In genomic region chr22:21635771-21636510, GRCh38 we compare ENCODE assay signal across 23 cellular contexts. TPM values are rescaled to one million over a fixed set of nuclear protein-coding genes. Genes with fewer than 3 reads are reported as not detected.
DNase-seq lines count a peak whose midpoint lies in the region; ATAC-seq, FAIRE-seq and TF ChIP-seq lines count a peak whose summit lies in the region.
"Had no signal": no experiment of that assay in that cellular context is flagged by ENCODE, and none has a peak within 500 bp of the region (broad histone marks: within the 10 kb centered on the region; RNA-seq: fewer than 3 reads in every experiment).

No MANE protein-coding gene starts in this region.

- H3K27ac ChIP-seq in K562 (ENCODE audit: extremely low read depth, low read depth, low read length): no peak overlapping the region
- no peak overlapping the region for H3K27ac ChIP-seq in H1 (ENCODE audit: low read depth, low read length)
- no peak overlapping the region for H3K27ac ChIP-seq in mesenchymal stem cell (ENCODE audit: low read length, poor library complexity, severe bottlenecking)
- H3K27ac ChIP-seq in osteoblast (ENCODE audit: low read depth, low read length): no peak overlapping the region
- H3K27ac ChIP-seq in upper lobe of right lung: no peak overlapping the region
- H3K27ac ChIP-seq: BLaER1, C4-2B had no signal

- no peak overlapping the region for H3K4me3 ChIP-seq in K562
- H3K4me3 ChIP-seq in H1 (ENCODE audit: extremely low read depth in 1 of 4, insufficient read depth in 2 of 4, low read depth in 3 of 4, low read length in 4 of 4): no peak overlapping the region
- H3K4me3 ChIP-seq in mesenchymal stem cell (ENCODE audit: insufficient read depth in 1 of 2, low read depth in 1 of 2, low read length in 2 of 2): no peak overlapping the region
- no peak overlapping the region for H3K4me3 ChIP-seq in osteoblast (ENCODE audit: insufficient read depth, low read length)
- no peak overlapping the region for H3K4me3 ChIP-seq in upper lobe of right lung
- H3K4me3 ChIP-seq: BLaER1, GM12878, GM23338, HAP-1 had no signal

- no peak overlapping the region for H2BK15ac ChIP-seq in H1 (ENCODE audit: low read length)
- no peak overlapping the region for H2BK15ac ChIP-seq in mesenchymal stem cell (ENCODE audit: low read depth, poor library complexity, severe bottlenecking)

- CTCF ChIA-PET in K562 (lab: Yijun Ruan, JAX; ENCODE audit: low intra/inter-chr PET ratio): no interaction called here
- CTCF ChIA-PET in H1 (lab: Charles Lee; ENCODE audit: partially characterized antibody): interaction anchor here (1.1 to 24.1 kb wide), 3 partner anchors 7 to 70 kb away, joined by 3 to 499 read pairs (median 499); partner anchors contain the start of genes CCDC116, SDF2L1 and YDJC

- H4K20me1 ChIP-seq in K562 (replicated peaks; ENCODE audit: control insufficient read depth, insufficient read depth, low read length) (no peaks in the 10 kb centered on the region), H1 (replicated peaks in 1 of 2; ENCODE audit: control insufficient read depth in 1 of 2, insufficient read depth in 2 of 2, low read length in 2 of 2) (peaks cover 0 to 5% of the 10 kb centered on the region in 2 experiments), osteoblast (ENCODE audit: insufficient read depth, low read length) (no peaks in the 10 kb centered on the region)
- H4K20me1 ChIP-seq: BLaER1 had no signal

- H2BK12ac ChIP-seq in H1 (ENCODE audit: low read depth, low read length): 0 out of 2 replicates have a peak overlapping the region, but pooled peaks have one; percentile 17
- H2BK12ac ChIP-seq in mesenchymal stem cell (ENCODE audit: low read length in 2 of 2): no peak overlapping the region

- H3K9me3 ChIP-seq in K562 (replicated peaks; ENCODE audit: control insufficient read depth, insufficient read depth, low read depth, low read length) (no peaks in the 10 kb centered on the region), H1 (ENCODE audit: insufficient read depth in 2 of 2, low read depth in 1 of 2, low read length in 1 of 2) (no peaks in the 10 kb centered on the region; a peak in 1 of 4 replicates), mesenchymal stem cell (ENCODE audit: control insufficient read depth, low read length) (no peaks in the 10 kb centered on the region), osteoblast (ENCODE audit: low read depth, low read length) (no peaks in the 10 kb centered on the region), upper lobe of right lung (no peaks in the 10 kb centered on the region)
- H3K9me3 ChIP-seq: Caco-2, HAP-1 had no signal

- no peak for TF ChIP-seq POLR2A in K562 (conservative IDR thresholded peaks at IDR 0.05)
- no peak for TF ChIP-seq POLR2A in H1 (IDR thresholded peaks at IDR 0.05; ENCODE audit: control extremely low read depth in 1 of 2, low read depth in 2 of 2, low read length in 2 of 2)

- intact Hi-C loops in K562 (cut with micrococcal nuclease): loop anchor here (10.0 kb wide), 1 partner anchor 919 kb away; the partner anchor contains the start of gene PRAME
- intact Hi-C loops in upper lobe of right lung (cut with DNase I): no loop called here

- peaks cover 9% of the 10 kb centered on the region; the same call in 1 of the 3 replicates for H3K79me2 ChIP-seq in K562 (ENCODE audit: control insufficient read depth, insufficient read depth, low read length)
- no peaks in the 10 kb centered on the region for H3K79me2 ChIP-seq in H1 (ENCODE audit: control insufficient read depth in 1 of 2, insufficient read depth in 2 of 2, low read length in 2 of 2)
- H3K79me2 ChIP-seq in osteoblast (ENCODE audit: insufficient read depth, low read length): no peaks in the 10 kb centered on the region

- TF ChIP-seq EP300 in K562 (IDR thresholded peaks at IDR 0.05; ENCODE audit: low read length): no peak
- no peak for TF ChIP-seq EP300 in H1 (IDR thresholded peaks at IDR 0.05; ENCODE audit: borderline replicate concordance in 1 of 2, low read depth in 2 of 2, low read length in 2 of 2)

- no peak overlapping the region for H2BK20ac ChIP-seq in H1 (ENCODE audit: low read length)

- H3K4me2 ChIP-seq in K562 (ENCODE audit: insufficient read depth, low read length) (no peak overlapping the region), H1 (ENCODE audit: insufficient read depth in 1 of 2, low read depth in 2 of 2, low read length in 2 of 2) (no peak overlapping the region), mesenchymal stem cell (ENCODE audit: low read length, poor library complexity, severe bottlenecking) (no peak overlapping the region), osteoblast (ENCODE audit: insufficient read depth, low read length) (no peak overlapping the region)
- H3K4me2 ChIP-seq: BLaER1, GM23338 had no signal

- DNase-seq in K562 (ENCODE audit: extremely low read depth in 1 of 4, low spot score in 3 of 4) (no peak), H1 (ENCODE audit: low read depth in 1 of 2, low spot score in 2 of 2) (no peak), mesenchymal stem cell (no peak), osteoblast (ENCODE audit: insufficient read length, low spot score, missing footprints) (peak; percentile 66), upper lobe of right lung (no peak), HuH-7.5 (ENCODE audit: low spot score) (no peak), AG20443 (ENCODE audit: low spot score) (no peak), NOMO-1 treated with DMSO at 0.1 percent for 48 hours (lab: John Stamatoyannopoulos, UW; ENCODE audit: unreplicated experiment) (no peak)
- DNase-seq: Caco-2; CD4-positive, CD25-positive, alpha-beta regulatory T cell; CD8-positive, alpha-beta T cell; DMS153; DND-41; HFFc6 had no signal

- H3K36me3 ChIP-seq in K562 (ENCODE audit: control insufficient read depth, insufficient read depth, low read length) (no peaks in the 10 kb centered on the region; the same call in 2 of the 3 replicates), H1 (ENCODE audit: control insufficient read depth in 2 of 4, insufficient read depth in 4 of 4, low read length in 3 of 4) (no peaks in the 10 kb centered on the region), mesenchymal stem cell (ENCODE audit: control insufficient read depth in 1 of 2, insufficient read depth in 2 of 2, low read depth in 1 of 2, low read length in 2 of 2) (no peaks in the 10 kb centered on the region), osteoblast (ENCODE audit: insufficient read depth, low read length) (no peaks in the 10 kb centered on the region), upper lobe of right lung (no peaks in the 10 kb centered on the region)
- H3K36me3 ChIP-seq: BLaER1, HAP-1 had no signal

- H3K9ac ChIP-seq in K562 (ENCODE audit: insufficient read depth in 1 of 2, low read depth in 2 of 2, low read length in 2 of 2): peak overlapping the region in 1 of 2 experiments; percentile 79; a peak in 2 of 4 replicates
- H3K9ac ChIP-seq in H1 (replicated peaks in 1 of 4; ENCODE audit: extremely low read depth in 1 of 4, low read depth in 3 of 4, low read length in 3 of 4): no peak overlapping the region
- no peak overlapping the region for H3K9ac ChIP-seq in mesenchymal stem cell (ENCODE audit: low read length)
- H3K9ac ChIP-seq: BLaER1 had no signal

- H3K18ac ChIP-seq in H1 (ENCODE audit: extremely low read depth, low read length) (no peak overlapping the region), mesenchymal stem cell (ENCODE audit: low read depth in 1 of 2, low read length in 2 of 2) (no peak overlapping the region)

- H3K27me3 ChIP-seq in K562 (ENCODE audit: control insufficient read depth in 2 of 2, insufficient read depth in 2 of 2, low read length in 2 of 2) (no peaks in the 10 kb centered on the region), H1 (replicated peaks in 1 of 4; ENCODE audit: control insufficient read depth in 3 of 4, extremely low read depth in 1 of 4, insufficient read depth in 3 of 4, low read length in 3 of 4) (peaks cover 0 to 4% (median 1%) of the 10 kb centered on the region in 4 experiments; a peak in 4 of 7 replicates), mesenchymal stem cell (ENCODE audit: control insufficient read depth in 1 of 2, insufficient read depth in 1 of 2, low read length in 2 of 2) (peaks cover 0 to 4% of the 10 kb centered on the region in 2 experiments), osteoblast (ENCODE audit: insufficient read depth, low read length) (no peaks in the 10 kb centered on the region), upper lobe of right lung (no peaks in the 10 kb centered on the region)
- H3K27me3 ChIP-seq: BLaER1 had no signal

- H3K23ac ChIP-seq in H1 (ENCODE audit: insufficient read length) (no peak overlapping the region), mesenchymal stem cell (ENCODE audit: low read length in 2 of 2) (peak overlapping the region in 1 of 2 experiments; percentile 11)

- H3K56ac ChIP-seq in H1 (replicated peaks; ENCODE audit: insufficient read length, low read depth, low read length): no peak overlapping the region

- peaks cover 9% of the 10 kb centered on the region for H3K9me1 ChIP-seq in K562 (ENCODE audit: control insufficient read depth, insufficient read depth, low read length)

- ATAC-seq in K562: no peak
- no peak for ATAC-seq in upper lobe of right lung
- ATAC-seq: CD8-positive, alpha-beta T cell; GM12878; GM23338 had no signal

- H4K91ac ChIP-seq in H1 (replicated peaks; ENCODE audit: insufficient read length, low read length) (no peak overlapping the region), mesenchymal stem cell (ENCODE audit: low read length) (peak overlapping the region; percentile 40)

- no peak overlapping the region for H2AK5ac ChIP-seq in H1 (ENCODE audit: low read depth, low read length)
- H2AK5ac ChIP-seq in mesenchymal stem cell (ENCODE audit: low read length, severe bottlenecking): no peak overlapping the region

- TF ChIP-seq RAD21 in K562 (CRISPR knock-in tag; conservative IDR thresholded peaks at IDR 0.05 in 1 of 2, IDR thresholded peaks at IDR 0.05 in 1 of 2) (no peak), H1 (IDR thresholded peaks at IDR 0.05 in 1 of 2, conservative IDR thresholded peaks at IDR 0.05 in 1 of 2; ENCODE audit: low read depth in 2 of 2, low read length in 2 of 2) (no peak)

- WGBS in K562 (ENCODE audit: insufficient coverage, low coverage, missing lambda C conversion rate): 50% methylated on average over 15 of the region's 15 CpGs
- 79% methylated on average over 15 of the region's 15 CpGs; no CpG with 5 or more reads in 1 of the 2 experiments for WGBS in H1 (ENCODE audit: extremely low coverage in 1 of 2, insufficient coverage in 1 of 2, insufficient read length in 1 of 2, insufficient replicate concordance in 2 of 2, low coverage in 1 of 2, low lambda C conversion rate in 2 of 2, missing lambda C conversion rate in 1 of 2), 2 experiments
- 91% methylated on average over 15 of the region's 15 CpGs for WGBS in mesenchymal stem cell

- H2BK5ac ChIP-seq in H1 (ENCODE audit: low read depth, low read length) (no peak overlapping the region), mesenchymal stem cell (ENCODE audit: low read depth, low read length, poor library complexity, severe bottlenecking) (no peak overlapping the region)

- TF ChIP-seq CTCF in K562 (IDR thresholded peaks at IDR 0.05 in 2 of 3, conservative IDR thresholded peaks at IDR 0.05 in 1 of 3; ENCODE audit: insufficient read depth in 2 of 3, low read depth in 1 of 3, low read length in 3 of 3) (no peak), H1 (IDR thresholded peaks at IDR 0.05; ENCODE audit: control extremely low read depth in 1 of 3, insufficient read depth in 1 of 3, low read depth in 1 of 3, low read length in 3 of 3) (no peak), osteoblast (IDR thresholded peaks at IDR 0.05; ENCODE audit: extremely low read depth, low read depth, low read length) (no peak), upper lobe of right lung (IDR thresholded peaks at IDR 0.05) (no peak)

- in situ Hi-C loops in K562 (cut with MboI): loop anchor here (25.0 kb wide), 1 partner anchor 499 kb away; no protein-coding TSS in a partner anchor

- no peak overlapping the region for H3K14ac ChIP-seq in H1 (ENCODE audit: insufficient read length)
- H3K14ac ChIP-seq in mesenchymal stem cell (ENCODE audit: low read length in 2 of 2): no peak overlapping the region

- POLR2A ChIA-PET in K562 (lab: Yijun Ruan, JAX) (interaction anchor here (0.5 to 76.8 kb wide), 9 partner anchors 16 to 1321 kb away, joined by 3 to 4622 read pairs (median 5); partner anchors contain the start of genes CCDC116, SDF2L1 and YDJC), H1 (lab: Charles Lee; ENCODE audit: partially characterized antibody) (interaction anchor here (1.2 to 1.3 kb wide), 2 partner anchors 11 to 13 kb away, joined by 3 to 5 read pairs; no protein-coding TSS in a partner anchor)

- H3K4me1 ChIP-seq in K562 (replicated peaks in 1 of 2; ENCODE audit: control insufficient read depth in 2 of 2, insufficient read depth in 2 of 2, low read length in 2 of 2) (peaks cover 30 to 72% of the 10 kb centered on the region in 2 experiments), H1 (replicated peaks in 1 of 4; ENCODE audit: control insufficient read depth in 3 of 4, insufficient read depth in 4 of 4, low read length in 3 of 4) (no peaks in the 10 kb centered on the region), mesenchymal stem cell (ENCODE audit: control insufficient read depth, insufficient read depth, low read depth, low read length) (no peaks in the 10 kb centered on the region), osteoblast (ENCODE audit: insufficient read depth, low read length) (peaks cover under 1% of the 10 kb centered on the region), upper lobe of right lung (no peaks in the 10 kb centered on the region)
- H3K4me1 ChIP-seq: HAP-1 had no signal

- H3K23me2 ChIP-seq in H1 (ENCODE audit: low read depth, low read length): no peaks in the 10 kb centered on the region

- H2AFZ ChIP-seq in K562 (ENCODE audit: low read depth, low read length): no peak overlapping the region
- H2AFZ ChIP-seq in H1 (ENCODE audit: low read length): no peak overlapping the region
- no peak overlapping the region for H2AFZ ChIP-seq in mesenchymal stem cell (ENCODE audit: low read depth, low read length)
- H2AFZ ChIP-seq in osteoblast (ENCODE audit: low read length): no peak overlapping the region
- H2AFZ ChIP-seq: GM23338 had no signal

- FAIRE-seq in K562 (lab: Jason Lieb, UNC) (no peak), H1 (lab: Jason Lieb, UNC) (no peak)
- FAIRE-seq: G401.6, GM12878, GM19239, H54 had no signal

- H3K4ac ChIP-seq in H1 (replicated peaks; ENCODE audit: insufficient read length, low read depth, low read length): peak overlapping the region; percentile 69
- H3K4ac ChIP-seq in mesenchymal stem cell (ENCODE audit: low read depth in 1 of 2, low read length in 2 of 2): no peak overlapping the region

- H2BK120ac ChIP-seq in H1 (replicated peaks; ENCODE audit: low read depth, low read length) (no peak overlapping the region), mesenchymal stem cell (ENCODE audit: low read depth, low read length) (no peak overlapping the region)

- BruUV-seq in K562 (replicated peaks; lab: Mats Ljungman, UMichigan): no TSS peak

- no peak overlapping the region for H4K8ac ChIP-seq in H1 (ENCODE audit: extremely low read depth, insufficient read depth, low read length)
- H4K8ac ChIP-seq in mesenchymal stem cell (ENCODE audit: low read length): peak overlapping the region; percentile 5

- H3K79me1 ChIP-seq in H1 (ENCODE audit: low read depth, low read length) (no peaks in the 10 kb centered on the region), mesenchymal stem cell (replicated peaks; ENCODE audit: low read length, poor library complexity, severe bottlenecking) (no peaks in the 10 kb centered on the region)

- no peak overlapping the region for H4K5ac ChIP-seq in H1 (ENCODE audit: insufficient read length, low read depth, low read length)

RNA-seq across cellular contexts. Expression of gene CCDC116, which starts 3.4 kb away (rescaled TPM):
- total RNA-seq in K562 (2011; cell fraction: chromatin; rRNA removed; ENCODE audit: low replicate concordance): 11.2 and 34.3 TPM in 2 replicates
- total RNA-seq in K562 (2011; cell fraction: nucleolus; rRNA removed): 28.7 and 33.9 TPM in 2 replicates
- total RNA-seq in K562 (2011; cell fraction: nucleoplasm; rRNA removed): 18.1 and 19.5 TPM in 2 replicates
- total RNA-seq in K562 (2014; rRNA removed) (9.3 and 13.6 TPM in 2 replicates), K562 (2014; rRNA removed; fragmentation: Illumina TruSeq; extraction: Trizol) (2.1 and 2.8 TPM in 2 replicates), K562 (2015; rRNA removed; fragmentation: Illumina TruSeq; extraction: Trizol) (4.7 and 5.2 TPM in 2 replicates), K562 (2021) (11.3 and 15.6 TPM in 2 replicates), osteoblast (0.29 and 0.36 TPM in 2 replicates), upper lobe of right lung (0.69 TPM)
- polyA plus RNA-seq in K562 (2011; rRNA removed) (1.6 and 2.1 TPM in 2 replicates), K562 (2014; fragmentation: Illumina TruSeq; extraction: Trizol) (6.3 and 8.9 TPM in 2 replicates), K562 (2014; fragmentation: Nextera tagmentation; extraction: Ambion mirVana) (1 to 10 TPM; 1.6 to 2.3 TPM), K562 (2014; rRNA removed) (7.1 and 8.6 TPM in 2 replicates), H1 (2011; rRNA removed) (0.08 and 0.14 TPM in 2 replicates)
- polyA plus RNA-seq in K562 (2011; cell fraction: cytosol; rRNA removed): 1.8 and 5.8 TPM in 2 replicates
- 6.5 and 19.5 TPM in 2 replicates for polyA plus RNA-seq in K562 (2011; cell fraction: nucleus; rRNA removed)
- 5.2 and 6.4 TPM in 2 replicates for polyA plus RNA-seq in K562 (2012)
- 1.3 and 1.8 TPM in 2 replicates for polyA minus RNA-seq in K562 (2011; rRNA and poly(A)+ RNA removed)
- polyA minus RNA-seq in K562 (2011; cell fraction: cytosol; rRNA and poly(A)+ RNA removed): 1.5 and 3.9 TPM in 2 replicates
- 8.3 and 12.3 TPM in 2 replicates for polyA minus RNA-seq in K562 (2011; cell fraction: nucleus; rRNA and poly(A)+ RNA removed)
- total RNA-seq in H1 (2021; fragmentation: NEBNext Ultra II Directional; extraction: Animal tissue kit (Norgen Biotek cat#: 25700)): not detected in 2 replicates
- polyA plus RNA-seq in H1 (2011; cell fraction: cytosol; rRNA removed): 0.09 TPM
- 0.39 TPM for polyA plus RNA-seq in H1 (2011; cell fraction: nucleus; rRNA removed)
- 0.08 to 0.15 TPM (median 0.14 TPM) in 3 of 4 replicates, not detected in the other for polyA plus RNA-seq in H1 (2012, experiment 1 of 2)
- polyA plus RNA-seq in H1 (2012, experiment 2 of 2): not detected
- 0.16 TPM for polyA plus RNA-seq in H1 (2013, experiment 1 of 2)
- 0.07 TPM for polyA plus RNA-seq in H1 (2013, experiment 2 of 2)
- polyA minus RNA-seq in H1 (2011; rRNA and poly(A)+ RNA removed): not detected in 2 replicates
- not detected for polyA minus RNA-seq in H1 (2011; cell fraction: cytosol; rRNA and poly(A)+ RNA removed)
- polyA minus RNA-seq in H1 (2011; cell fraction: nucleus; rRNA and poly(A)+ RNA removed): not detected
- polyA plus RNA-seq in mesenchymal stem cell (2013, experiment 1 of 2): 0.18 TPM
- 0.11 TPM for polyA plus RNA-seq in mesenchymal stem cell (2013, experiment 2 of 2)
- total RNA-seq: A172; Caco-2; CD4-positive, CD25-positive, alpha-beta regulatory T cell had no signal
- polyA plus RNA-seq: CD4-positive, CD25-positive, alpha-beta regulatory T cell; GM23338 had no signal

RNA-seq across cellular contexts. Expression of gene YDJC, which starts 6.1 kb away (rescaled TPM):
- 121 and 504 TPM in 2 replicates for total RNA-seq in K562 (2011; cell fraction: chromatin; rRNA removed; ENCODE audit: low replicate concordance)
- total RNA-seq in K562 (2011; cell fraction: nucleolus; rRNA removed): 857 and 885 TPM in 2 replicates
- total RNA-seq in K562 (2011; cell fraction: nucleoplasm; rRNA removed): 325 and 370 TPM in 2 replicates
- total RNA-seq in K562 (2014; rRNA removed) (871 and 1,007 TPM in 2 replicates), K562 (2014; rRNA removed; fragmentation: Illumina TruSeq; extraction: Trizol) (69.0 and 87.5 TPM in 2 replicates), K562 (2015; rRNA removed; fragmentation: Illumina TruSeq; extraction: Trizol) (164 and 196 TPM in 2 replicates), K562 (2021) (626 and 641 TPM in 2 replicates), osteoblast (15.6 and 25.0 TPM in 2 replicates), upper lobe of right lung (13.9 TPM)
- polyA plus RNA-seq in K562 (2011; rRNA removed) (203 and 277 TPM in 2 replicates), K562 (2014; fragmentation: Illumina TruSeq; extraction: Trizol) (106 and 159 TPM in 2 replicates), K562 (2014; fragmentation: Nextera tagmentation; extraction: Ambion mirVana) (10 to 100 TPM; 13.5 to 23.5 TPM), K562 (2014; rRNA removed) (707 and 732 TPM in 2 replicates), H1 (2011; rRNA removed) (45.2 and 77.7 TPM in 2 replicates)
- 382 and 1,449 TPM in 2 replicates for polyA plus RNA-seq in K562 (2011; cell fraction: cytosol; rRNA removed)
- 629 and 1,089 TPM in 2 replicates for polyA plus RNA-seq in K562 (2011; cell fraction: nucleus; rRNA removed)
- 282 and 288 TPM in 2 replicates for polyA plus RNA-seq in K562 (2012)
- 35.0 and 44.2 TPM in 2 replicates for polyA minus RNA-seq in K562 (2011; rRNA and poly(A)+ RNA removed)
- polyA minus RNA-seq in K562 (2011; cell fraction: cytosol; rRNA and poly(A)+ RNA removed): 212 and 264 TPM in 2 replicates
- polyA minus RNA-seq in K562 (2011; cell fraction: nucleus; rRNA and poly(A)+ RNA removed): 294 and 313 TPM in 2 replicates
- 36.5 and 36.7 TPM in 2 replicates for total RNA-seq in H1 (2021; fragmentation: NEBNext Ultra II Directional; extraction: Animal tissue kit (Norgen Biotek cat#: 25700))
- polyA plus RNA-seq in H1 (2011; cell fraction: cytosol; rRNA removed): 52.3 TPM
- 67.6 TPM for polyA plus RNA-seq in H1 (2011; cell fraction: nucleus; rRNA removed)
- 15.0 to 30.0 TPM (median 26.4 TPM) in 4 replicates for polyA plus RNA-seq in H1 (2012, experiment 1 of 2)
- polyA plus RNA-seq in H1 (2012, experiment 2 of 2): 25.5 TPM
- polyA plus RNA-seq in H1 (2013, experiment 1 of 2): 27.5 TPM
- 26.7 TPM for polyA plus RNA-seq in H1 (2013, experiment 2 of 2)
- polyA minus RNA-seq in H1 (2011; rRNA and poly(A)+ RNA removed): 4.1 and 7.6 TPM in 2 replicates
- polyA minus RNA-seq in H1 (2011; cell fraction: cytosol; rRNA and poly(A)+ RNA removed): 21.9 TPM
- polyA minus RNA-seq in H1 (2011; cell fraction: nucleus; rRNA and poly(A)+ RNA removed): 36.6 TPM
- 13.7 TPM for polyA plus RNA-seq in mesenchymal stem cell (2013, experiment 1 of 2)
- 13.9 TPM for polyA plus RNA-seq in mesenchymal stem cell (2013, experiment 2 of 2)

RNA-seq across cellular contexts. Expression of gene SDF2L1, which starts 6.2 kb away (rescaled TPM):
- 72.2 and 221 TPM in 2 replicates for total RNA-seq in K562 (2011; cell fraction: chromatin; rRNA removed; ENCODE audit: low replicate concordance)
- total RNA-seq in K562 (2011; cell fraction: nucleolus; rRNA removed): 489 and 555 TPM in 2 replicates
- total RNA-seq in K562 (2011; cell fraction: nucleoplasm; rRNA removed): 263 and 279 TPM in 2 replicates
- 894 and 989 TPM in 2 replicates for total RNA-seq in K562 (2014; rRNA removed)
- 41.9 and 82.9 TPM in 2 replicates for total RNA-seq in K562 (2014; rRNA removed; fragmentation: Illumina TruSeq; extraction: Trizol)
- 135 and 153 TPM in 2 replicates for total RNA-seq in K562 (2015; rRNA removed; fragmentation: Illumina TruSeq; extraction: Trizol)
- 551 and 557 TPM in 2 replicates for total RNA-seq in K562 (2021)
- 124 and 218 TPM in 2 replicates for polyA plus RNA-seq in K562 (2011; rRNA removed)
- polyA plus RNA-seq in K562 (2011; cell fraction: cytosol; rRNA removed): 273 and 603 TPM in 2 replicates
- 110 and 123 TPM in 2 replicates for polyA plus RNA-seq in K562 (2011; cell fraction: nucleus; rRNA removed)
- 384 and 632 TPM in 2 replicates for polyA plus RNA-seq in K562 (2012)
- polyA plus RNA-seq in K562 (2014; fragmentation: Illumina TruSeq; extraction: Trizol): 33.8 and 82.2 TPM in 2 replicates
- polyA plus RNA-seq in K562 (2014; fragmentation: Nextera tagmentation; extraction: Ambion mirVana): 10 to 100 TPM; 15.1 to 34.8 TPM
- polyA plus RNA-seq in K562 (2014; rRNA removed): 666 and 827 TPM in 2 replicates
- polyA minus RNA-seq in K562 (2011; rRNA and poly(A)+ RNA removed): 50.1 and 80.5 TPM in 2 replicates
- 107 and 114 TPM in 2 replicates for polyA minus RNA-seq in K562 (2011; cell fraction: cytosol; rRNA and poly(A)+ RNA removed)
- 37.7 and 69.6 TPM in 2 replicates for polyA minus RNA-seq in K562 (2011; cell fraction: nucleus; rRNA and poly(A)+ RNA removed)
- 51.1 and 54.5 TPM in 2 replicates for total RNA-seq in H1 (2021; fragmentation: NEBNext Ultra II Directional; extraction: Animal tissue kit (Norgen Biotek cat#: 25700))
- polyA plus RNA-seq in H1 (2011; rRNA removed): 59.6 and 75.4 TPM in 2 replicates
- polyA plus RNA-seq in H1 (2011; cell fraction: cytosol; rRNA removed): 53.2 TPM
- polyA plus RNA-seq in H1 (2011; cell fraction: nucleus; rRNA removed): 35.8 TPM
- polyA plus RNA-seq in H1 (2012, experiment 1 of 2): 62.8 to 79.1 TPM (median 67.2 TPM) in 4 replicates
- 42.2 TPM for polyA plus RNA-seq in H1 (2012, experiment 2 of 2)
- 28.1 TPM for polyA plus RNA-seq in H1 (2013, experiment 1 of 2)
- 37.2 TPM for polyA plus RNA-seq in H1 (2013, experiment 2 of 2)
- polyA minus RNA-seq in H1 (2011; rRNA and poly(A)+ RNA removed): 11.2 and 14.4 TPM in 2 replicates
- polyA minus RNA-seq in H1 (2011; cell fraction: cytosol; rRNA and poly(A)+ RNA removed): 20.5 TPM
- 13.1 TPM for polyA minus RNA-seq in H1 (2011; cell fraction: nucleus; rRNA and poly(A)+ RNA removed)
- polyA plus RNA-seq in mesenchymal stem cell (2013, experiment 1 of 2): 27.4 TPM
- 27.8 TPM for polyA plus RNA-seq in mesenchymal stem cell (2013, experiment 2 of 2)
- total RNA-seq in osteoblast: 10.5 and 13.3 TPM in 2 replicates
- 41.3 TPM for total RNA-seq in upper lobe of right lung

RNA-seq across cellular contexts. Expression of gene PPIL2, which starts 29.9 kb away (rescaled TPM):
- 1,132 and 1,539 TPM in 2 replicates for total RNA-seq in K562 (2011; cell fraction: chromatin; rRNA removed; ENCODE audit: low replicate concordance)
- 736 and 826 TPM in 2 replicates for total RNA-seq in K562 (2011; cell fraction: nucleolus; rRNA removed)
- total RNA-seq in K562 (2011; cell fraction: nucleoplasm; rRNA removed): 718 and 814 TPM in 2 replicates
- 174 and 195 TPM in 2 replicates for total RNA-seq in K562 (2014; rRNA removed)
- total RNA-seq in K562 (2014; rRNA removed; fragmentation: Illumina TruSeq; extraction: Trizol): 104 and 115 TPM in 2 replicates
- total RNA-seq in K562 (2015; rRNA removed; fragmentation: Illumina TruSeq; extraction: Trizol): 170 and 172 TPM in 2 replicates
- 251 and 267 TPM in 2 replicates for total RNA-seq in K562 (2021)
- 193 and 247 TPM in 2 replicates for polyA plus RNA-seq in K562 (2011; rRNA removed)
- 143 and 211 TPM in 2 replicates for polyA plus RNA-seq in K562 (2011; cell fraction: cytosol; rRNA removed)
- 801 and 951 TPM in 2 replicates for polyA plus RNA-seq in K562 (2011; cell fraction: nucleus; rRNA removed)
- polyA plus RNA-seq in K562 (2012): 185 and 193 TPM in 2 replicates
- 250 and 261 TPM in 2 replicates for polyA plus RNA-seq in K562 (2014; fragmentation: Illumina TruSeq; extraction: Trizol)
- polyA plus RNA-seq in K562 (2014; fragmentation: Nextera tagmentation; extraction: Ambion mirVana): 10 to 100 TPM; 13.2 to 28.8 TPM
- polyA plus RNA-seq in K562 (2014; rRNA removed): 268 and 298 TPM in 2 replicates
- 228 and 271 TPM in 2 replicates for polyA minus RNA-seq in K562 (2011; rRNA and poly(A)+ RNA removed)
- 95.6 and 98.4 TPM in 2 replicates for polyA minus RNA-seq in K562 (2011; cell fraction: cytosol; rRNA and poly(A)+ RNA removed)
- polyA minus RNA-seq in K562 (2011; cell fraction: nucleus; rRNA and poly(A)+ RNA removed): 325 and 509 TPM in 2 replicates
- total RNA-seq in H1 (2021; fragmentation: NEBNext Ultra II Directional; extraction: Animal tissue kit (Norgen Biotek cat#: 25700)): 34.4 and 37.7 TPM in 2 replicates
- 34.6 and 46.4 TPM in 2 replicates for polyA plus RNA-seq in H1 (2011; rRNA removed)
- polyA plus RNA-seq in H1 (2011; cell fraction: cytosol; rRNA removed): 38.7 TPM
- 145 TPM for polyA plus RNA-seq in H1 (2011; cell fraction: nucleus; rRNA removed)
- 34.0 to 37.8 TPM (median 35.7 TPM) in 4 replicates for polyA plus RNA-seq in H1 (2012, experiment 1 of 2)
- polyA plus RNA-seq in H1 (2012, experiment 2 of 2): 30.2 TPM
- polyA plus RNA-seq in H1 (2013, experiment 1 of 2): 29.8 TPM
- 22.9 TPM for polyA plus RNA-seq in H1 (2013, experiment 2 of 2)
- 31.1 and 39.8 TPM in 2 replicates for polyA minus RNA-seq in H1 (2011; rRNA and poly(A)+ RNA removed)
- 18.9 TPM for polyA minus RNA-seq in H1 (2011; cell fraction: cytosol; rRNA and poly(A)+ RNA removed)
- polyA minus RNA-seq in H1 (2011; cell fraction: nucleus; rRNA and poly(A)+ RNA removed): 43.9 TPM
- 30.8 TPM for polyA plus RNA-seq in mesenchymal stem cell (2013, experiment 1 of 2)
- 29.5 TPM for polyA plus RNA-seq in mesenchymal stem cell (2013, experiment 2 of 2)
- 25.3 and 29.2 TPM in 2 replicates for total RNA-seq in osteoblast
- 40.3 TPM for total RNA-seq in upper lobe of right lung
